14 cellular contexts compared by ENCODE assay signal in the genomic region with DNA sequence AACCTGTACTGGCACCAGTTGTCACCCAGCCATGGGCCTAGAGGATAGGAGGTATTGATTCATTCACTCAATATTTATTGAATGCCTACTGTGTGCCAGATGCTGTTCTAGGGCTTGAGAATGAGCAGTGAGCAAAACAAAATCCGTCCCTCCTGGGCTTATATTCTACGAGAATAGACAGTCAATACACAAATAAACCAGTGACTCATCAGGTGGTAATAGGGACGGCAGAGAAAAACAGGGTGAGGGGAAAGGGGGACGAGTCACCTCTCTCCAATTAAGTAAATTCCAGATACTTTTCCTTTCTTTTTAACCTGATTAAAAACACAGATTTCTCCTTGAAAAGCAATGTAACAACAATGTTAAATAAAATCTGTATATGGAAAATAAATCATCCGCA.
DNase-seq lines count a peak whose midpoint lies in the region; ATAC-seq and TF ChIP-seq lines count a peak whose summit lies in the region.
"Had no signal": no experiment of that assay in that cellular context is flagged by ENCODE, and none has a peak within 500 bp of the region (broad histone marks: within the 10 kb centered on the region; RNA-seq: fewer than 3 reads in every experiment).

No MANE protein-coding gene starts in this region.

- peak overlapping the region in 1 of 2 experiments; percentile 59; a peak in 2 of 4 replicates for H3K27ac ChIP-seq in SK-N-SH (ENCODE audit: low read depth in 2 of 2, low read length in 1 of 2)
- H3K27ac ChIP-seq in hepatocyte: peak overlapping the region; percentile 62
- peak overlapping the region in 3 of 4 donors; percentile 18 to 69 (median 34) for H3K27ac ChIP-seq in upper lobe of left lung
- H3K27ac ChIP-seq: 22Rv1 had no signal

- H3K9ac ChIP-seq in SK-N-SH: no peak overlapping the region
- H3K9ac ChIP-seq in adipocyte (ENCODE audit: low read length): no peak overlapping the region

- POLR2A ChIA-PET in SK-N-SH (lab: Yijun Ruan, JAX): no interaction called here

- no peak overlapping the region for H2AFZ ChIP-seq in SK-N-SH (ENCODE audit: low read depth)
- H2AFZ ChIP-seq in hepatocyte: no peak overlapping the region

- CTCF ChIA-PET in SK-N-SH (lab: Yijun Ruan, JAX): no interaction called here

- H3K79me2 ChIP-seq in SK-N-SH (ENCODE audit: insufficient read depth): peaks cover 59% of the 10 kb centered on the region
- H3K79me2 ChIP-seq in hepatocyte: no peaks in the 10 kb centered on the region

- H3K4me1 ChIP-seq in SK-N-SH (ENCODE audit: control insufficient read depth in 1 of 2, insufficient read depth in 2 of 2, low read depth in 1 of 2, low read length in 1 of 2): peaks cover 8 to 20% of the 10 kb centered on the region in 2 experiments; a peak in 3 of 4 replicates
- peaks cover 19% of the 10 kb centered on the region for H3K4me1 ChIP-seq in adipocyte (ENCODE audit: control insufficient read depth, insufficient read depth, low read length)
- peaks cover 35% of the 10 kb centered on the region for H3K4me1 ChIP-seq in hepatocyte (ENCODE audit: insufficient read depth)
- peaks cover 7 to 35% (median 24%) of the 10 kb centered on the region in 4 donors for H3K4me1 ChIP-seq in upper lobe of left lung

- no peaks in the 10 kb centered on the region for H3K9me3 ChIP-seq in SK-N-SH
- no peaks in the 10 kb centered on the region for H3K9me3 ChIP-seq in adipocyte (ENCODE audit: control insufficient read depth, low read length)
- H3K9me3 ChIP-seq in hepatocyte (ENCODE audit: low read depth): no peaks in the 10 kb centered on the region
- no peaks in the 10 kb centered on the region for H3K9me3 ChIP-seq in upper lobe of left lung

- no peaks in the 10 kb centered on the region for H3K27me3 ChIP-seq in SK-N-SH (ENCODE audit: insufficient read depth)
- no peaks in the 10 kb centered on the region for H3K27me3 ChIP-seq in adipocyte (replicated peaks; ENCODE audit: control insufficient read depth, insufficient read depth, low read length)
- H3K27me3 ChIP-seq in hepatocyte: no peaks in the 10 kb centered on the region
- no peaks in the 10 kb centered on the region for H3K27me3 ChIP-seq in upper lobe of left lung

- no peak for TF ChIP-seq RAD21 in SK-N-SH (IDR thresholded peaks at IDR 0.05; ENCODE audit: low read length)

- no peak for TF ChIP-seq POLR2A in upper lobe of left lung (IDR thresholded peaks at IDR 0.05)

- ATAC-seq in SK-N-SH treated with all-trans-retinoic acid at 6 μM for 48 hours (no peak), upper lobe of left lung (ENCODE audit: low FRiP score in 2 of 2) (no peak), GM18907 (IDR thresholded peaks at IDR 0.05; ENCODE audit: unreplicated experiment) (no peak), HG02852 (IDR thresholded peaks at IDR 0.05; ENCODE audit: unreplicated experiment) (no peak)

- H3K9me2 ChIP-seq in SK-N-SH: no peaks in the 10 kb centered on the region
- no peaks in the 10 kb centered on the region for H3K9me2 ChIP-seq in hepatocyte (replicated peaks; ENCODE audit: insufficient read depth)

- 36% methylated on average over 5 of the region's 5 CpGs for WGBS in SK-N-SH (ENCODE audit: low lambda C conversion rate)
- WGBS in hepatocyte (ENCODE audit: low lambda C conversion rate, missing lambda C conversion rate): 49% methylated on average over 5 of the region's 5 CpGs
- WGBS in upper lobe of left lung, 2 donors: 79 to 87% methylated on average over 5 of the region's 5 CpGs

- no peak overlapping the region for H3K4me3 ChIP-seq in SK-N-SH (ENCODE audit: low read depth in 2 of 2, low read length in 1 of 2)
- no peak overlapping the region for H3K4me3 ChIP-seq in adipocyte (ENCODE audit: low read length)
- no peak overlapping the region for H3K4me3 ChIP-seq in hepatocyte
- no peak overlapping the region for H3K4me3 ChIP-seq in upper lobe of left lung

- H3K36me3 ChIP-seq in SK-N-SH (replicated peaks in 1 of 2; ENCODE audit: control insufficient read depth in 1 of 2, insufficient read depth in 2 of 2, low read length in 1 of 2) (peaks cover 53 to 70% of the 10 kb centered on the region in 2 experiments), adipocyte (ENCODE audit: control insufficient read depth, insufficient read depth, low read length, severe bottlenecking) (peaks cover 18% of the 10 kb centered on the region), hepatocyte (replicated peaks; ENCODE audit: insufficient read depth, low read depth) (no peaks in the 10 kb centered on the region), upper lobe of left lung (peaks cover 11 to 75% (median 31%) of the 10 kb centered on the region in 4 donors)

- DNase-seq in SK-N-SH (no peak), adipocyte (ENCODE audit: low read depth) (peak; percentile 72), hepatocyte (ENCODE audit: low spot score) (no peak), upper lobe of left lung (no peak)
- no peak for DNase-seq in effector CD8-positive, alpha-beta T cell (lab: John Stamatoyannopoulos, UW)
- DNase-seq: activated effector memory CD4-positive, alpha-beta T cell treated with anti-CD3 and anti-CD28 coated beads, Interleukin-2, amount 50 U/mL, for 16 hours; cerebellar nuclear complex; kidney; MM.1S; naive B cell had no signal

- TF ChIP-seq EP300 in SK-N-SH (IDR thresholded peaks at IDR 0.05; ENCODE audit: borderline replicate concordance in 1 of 2, low read depth in 1 of 2, low read length in 1 of 2) (no peak), upper lobe of left lung (IDR thresholded peaks at IDR 0.05) (no peak)

- no peaks in the 10 kb centered on the region for H4K20me1 ChIP-seq in SK-N-SH (ENCODE audit: insufficient read depth)
- H4K20me1 ChIP-seq in hepatocyte (ENCODE audit: insufficient read depth, poor library complexity, severe bottlenecking): no peaks in the 10 kb centered on the region

- H3K4me2 ChIP-seq in SK-N-SH (0 out of 2 replicates have a peak overlapping the region, but pooled peaks have one; percentile 11), hepatocyte (no peak overlapping the region)

- no peak for TF ChIP-seq CTCF in SK-N-SH (IDR thresholded peaks at IDR 0.05)
- no peak for TF ChIP-seq CTCF in hepatocyte (IDR thresholded peaks at IDR 0.05; ENCODE audit: poor library complexity)
- TF ChIP-seq CTCF in upper lobe of left lung (IDR thresholded peaks at IDR 0.05): no peak

- H3F3A ChIP-seq in SK-N-SH (replicated peaks; ENCODE audit: insufficient read depth): peaks cover 9% of the 10 kb centered on the region

TF ChIP-seq in SK-N-SH, 30 proteins besides CTCF, POLR2A, EP300 and RAD21:
- TF ChIP-seq FOSL2 (IDR thresholded peaks at IDR 0.05; ENCODE audit: borderline replicate concordance, low read depth) (peak; percentile 37; the same call in 1 of the 2 replicates), TCF12 (IDR thresholded peaks at IDR 0.05) (no peak), JUND (IDR thresholded peaks at IDR 0.05) (0 out of 2 replicates have a peak, but pooled peaks have one; percentile 29)
- TF ChIP-seq, protein P1, sequence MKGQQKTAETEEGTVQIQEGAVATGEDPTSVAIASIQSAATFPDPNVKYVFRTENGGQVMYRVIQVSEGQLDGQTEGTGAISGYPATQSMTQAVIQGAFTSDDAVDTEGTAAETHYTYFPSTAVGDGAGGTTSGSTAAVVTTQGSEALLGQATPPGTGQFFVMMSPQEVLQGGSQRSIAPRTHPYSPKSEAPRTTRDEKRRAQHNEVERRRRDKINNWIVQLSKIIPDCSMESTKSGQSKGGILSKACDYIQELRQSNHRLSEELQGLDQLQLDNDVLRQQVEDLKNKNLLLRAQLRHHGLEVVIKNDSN (IDR thresholded peaks at IDR 0.05; ENCODE audit: borderline replicate concordance, low read depth): no peak
- TF ChIP-seq, protein P2, sequence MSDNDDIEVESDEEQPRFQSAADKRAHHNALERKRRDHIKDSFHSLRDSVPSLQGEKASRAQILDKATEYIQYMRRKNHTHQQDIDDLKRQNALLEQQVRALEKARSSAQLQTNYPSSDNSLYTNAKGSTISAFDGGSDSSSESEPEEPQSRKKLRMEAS (IDR thresholded peaks at IDR 0.05; ENCODE audit: low read depth): no peak

TF ChIP-seq in SK-N-SH treated with all-trans-retinoic acid at 6 μM for 48 hours, 23 proteins besides CTCF, POLR2A, EP300 and RAD21:
- TF ChIP-seq, protein P3, sequence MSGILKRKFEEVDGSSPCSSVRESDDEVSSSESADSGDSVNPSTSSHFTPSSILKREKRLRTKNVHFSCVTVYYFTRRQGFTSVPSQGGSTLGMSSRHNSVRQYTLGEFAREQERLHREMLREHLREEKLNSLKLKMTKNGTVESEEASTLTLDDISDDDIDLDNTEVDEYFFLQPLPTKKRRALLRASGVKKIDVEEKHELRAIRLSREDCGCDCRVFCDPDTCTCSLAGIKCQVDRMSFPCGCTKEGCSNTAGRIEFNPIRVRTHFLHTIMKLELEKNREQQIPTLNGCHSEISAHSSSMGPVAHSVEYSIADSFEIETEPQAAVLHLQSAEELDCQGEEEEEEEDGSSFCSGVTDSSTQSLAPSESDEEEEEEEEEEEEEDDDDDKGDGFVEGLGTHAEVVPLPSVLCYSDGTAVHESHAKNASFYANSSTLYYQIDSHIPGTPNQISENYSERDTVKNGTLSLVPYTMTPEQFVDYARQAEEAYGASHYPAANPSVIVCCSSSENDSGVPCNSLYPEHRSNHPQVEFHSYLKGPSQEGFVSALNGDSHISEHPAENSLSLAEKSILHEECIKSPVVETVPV (CRISPR knock-in tag; IDR thresholded peaks at IDR 0.05): no peak
- no peak for TF ChIP-seq ARNTL (CRISPR knock-in tag; IDR thresholded peaks at IDR 0.05; ENCODE audit: borderline replicate concordance, low read depth)
- no peak for TF ChIP-seq PPARA (CRISPR knock-in tag; IDR thresholded peaks at IDR 0.05; ENCODE audit: borderline replicate concordance)
- no peak for TF ChIP-seq OSR1 (CRISPR knock-in tag; IDR thresholded peaks at IDR 0.05)
- TF ChIP-seq ISL1 (CRISPR knock-in tag; IDR thresholded peaks at IDR 0.05): no peak
- TF ChIP-seq ZNF565 (CRISPR knock-in tag; conservative IDR thresholded peaks at IDR 0.05; ENCODE audit: low read depth): no peak
- TF ChIP-seq TCF4 (CRISPR knock-in tag; IDR thresholded peaks at IDR 0.05; ENCODE audit: borderline replicate concordance): no peak
- TF ChIP-seq ESRRG (CRISPR knock-in tag; IDR thresholded peaks at IDR 0.05): no peak
- no peak for TF ChIP-seq ZNF8 (CRISPR knock-in tag; IDR thresholded peaks at IDR 0.05)
